Comparison of ENCODE assay signal across 8 cellular contexts in genomic region chr21:30227633-30228404, GRCh38. TPM values are rescaled to one million over a fixed set of nuclear protein-coding genes. Genes with fewer than 3 reads are reported as not detected.
DNase-seq lines count a peak whose midpoint lies in the region; ATAC-seq and TF ChIP-seq lines count a peak whose summit lies in the region.

No MANE protein-coding gene starts in this region.

- no peak overlapping the region for H4K91ac ChIP-seq in neuronal stem cell (ENCODE audit: low read depth, low read length, poor library complexity)

- no peak overlapping the region for H2BK12ac ChIP-seq in neuronal stem cell (ENCODE audit: low read length)

- H3K14ac ChIP-seq in neuronal stem cell (ENCODE audit: low read length), result no peak overlapping the region

- no peak overlapping the region for H2AK5ac ChIP-seq in neuronal stem cell (ENCODE audit: low read depth, low read length)

- H3K36me3 ChIP-seq in neuronal stem cell (replicated peaks in 1 of 2; ENCODE audit: control insufficient read depth in 2 of 2, insufficient read depth in 2 of 2, low read length in 2 of 2) (no peaks in the 10 kb centered on the region), H7 (replicated peaks; ENCODE audit: control insufficient read depth, insufficient read depth, low read length) (no peaks in the 10 kb centered on the region)

- no peak overlapping the region for H4K8ac ChIP-seq in neuronal stem cell (ENCODE audit: low read depth, low read length)

- TF ChIP-seq CTCF in C4-2B (conservative IDR thresholded peaks at IDR 0.05), result no peak
- TF ChIP-seq CTCF in epithelial cell of proximal tubule (conservative IDR thresholded peaks at IDR 0.05; ENCODE audit: low read depth, low read length), result no peak

- H3K27me3 ChIP-seq in neuronal stem cell (ENCODE audit: control insufficient read depth in 3 of 3, insufficient read depth in 3 of 3, low read depth in 1 of 3, low read length in 3 of 3) (no peaks in the 10 kb centered on the region), H7 (ENCODE audit: control insufficient read depth, insufficient read depth, low read length) (no peaks in the 10 kb centered on the region)

- peak; percentile 95 for DNase-seq in OCI-M1 (lab: John Stamatoyannopoulos, UW)
- peak; percentile 53 for DNase-seq in epithelial cell of proximal tubule (ENCODE audit: low read depth)
- DNase-seq in neuronal stem cell (ENCODE audit: low spot score), result no peak
- no peak for DNase-seq in retina
- DNase-seq in H7, result no peak

- no peak overlapping the region for H2BK120ac ChIP-seq in neuronal stem cell (ENCODE audit: low read depth, low read length)

- no peak overlapping the region for H3K4ac ChIP-seq in neuronal stem cell (ENCODE audit: low read length)

- H3K4me3 ChIP-seq in epithelial cell of proximal tubule (ENCODE audit: low read depth, low read length) (no peak overlapping the region), neuronal stem cell (ENCODE audit: low read length in 2 of 2) (no peak overlapping the region), H7 (ENCODE audit: insufficient read depth, low read depth, low read length) (no peak overlapping the region)

- H3K9me3 ChIP-seq in neuronal stem cell (replicated peaks in 1 of 2; ENCODE audit: control insufficient read depth in 2 of 2, insufficient read depth in 1 of 2, low read depth in 1 of 2, low read length in 2 of 2), result no peaks in the 10 kb centered on the region

- no peak overlapping the region for H3K4me2 ChIP-seq in neuronal stem cell (ENCODE audit: insufficient read depth, low read length, poor library complexity, severe bottlenecking)

- ATAC-seq in GM19324 (IDR thresholded peaks at IDR 0.05; ENCODE audit: low FRiP score, unreplicated experiment) (no peak), HG03135 (IDR thresholded peaks at IDR 0.05; ENCODE audit: unreplicated experiment) (no peak)

- H2BK15ac ChIP-seq in neuronal stem cell (ENCODE audit: low read length), result no peak overlapping the region

- H3K4me1 ChIP-seq in neuronal stem cell (ENCODE audit: control insufficient read depth in 2 of 2, insufficient read depth in 1 of 2, low read depth in 1 of 2, low read length in 2 of 2), result no peaks in the 10 kb centered on the region

- peak overlapping the region; percentile 11 for H2AFZ ChIP-seq in neuronal stem cell (ENCODE audit: low read length)

- H2BK5ac ChIP-seq in neuronal stem cell (ENCODE audit: low read length), result no peak overlapping the region

- H3K9ac ChIP-seq in neuronal stem cell (ENCODE audit: low read depth, low read length, poor library complexity), result no peak overlapping the region

- H3K18ac ChIP-seq in neuronal stem cell (ENCODE audit: low read length), result no peak overlapping the region

- no peak overlapping the region for H3K23ac ChIP-seq in neuronal stem cell (ENCODE audit: low read depth, low read length, poor library complexity)

- no CpG with 5 or more reads among the region's 3 CpGs for WGBS in neuronal stem cell (ENCODE audit: extremely low coverage in 2 of 2, insufficient read length in 2 of 2, insufficient replicate concordance in 1 of 2), 2 donors

- H3K27ac ChIP-seq in C4-2B (peak overlapping the region; percentile 64), neuronal stem cell (replicated peaks; ENCODE audit: low read length) (no peak overlapping the region)

- no peaks in the 10 kb centered on the region for H3K79me1 ChIP-seq in neuronal stem cell (ENCODE audit: low read depth, low read length)

RNA-seq across cellular contexts. Expression of gene CLDN8, which starts 11.9 kb away (rescaled TPM):
- not detected in 2 replicates for total RNA-seq in epithelial cell of proximal tubule
- polyA plus RNA-seq in neuronal stem cell (2013, experiment 1 of 2), result not detected
- not detected for polyA plus RNA-seq in neuronal stem cell (2013, experiment 2 of 2)
- total RNA-seq in H7 (2014; rRNA removed; shearing (Covaris generic)), result not detected in 2 replicates

RNA-seq across cellular contexts. Expression of gene KRTAP24-1, which starts 54.9 kb away (rescaled TPM):
- not detected in 2 replicates for total RNA-seq in epithelial cell of proximal tubule
- not detected for polyA plus RNA-seq in neuronal stem cell (2013, experiment 1 of 2)
- polyA plus RNA-seq in neuronal stem cell (2013, experiment 2 of 2), result not detected
- total RNA-seq in H7 (2014; rRNA removed; shearing (Covaris generic)), result not detected in 2 replicates

Comparison
In these comparisons a context has a peak if more than half of its experiments do, and no peak if none do; other contexts are left out.
1. DNase-seq: peak in OCI-M1 (single experiment) and epithelial cell of proximal tubule (single experiment); none in neuronal stem cell (single experiment), retina (single experiment) and H7 (single experiment).